ENCODE assay signal across 5 cellular contexts in genomic region chr12:8807084-8807483, GRCh38. TPM values are rescaled to one million over a fixed set of nuclear protein-coding genes. Genes with fewer than 3 reads are reported as not detected.
"Had no signal": no experiment of that assay in that cellular context is flagged by ENCODE, and none has a peak within 500 bp of the region (broad histone marks: within the 10 kb centered on the region; RNA-seq: fewer than 3 reads in every experiment).

No MANE protein-coding gene starts in this region.

RNA-seq across cellular contexts. Expression of gene A2ML1, which starts 15.3 kb away (rescaled TPM):
- total RNA-seq: activated CD8-positive, alpha-beta T cell treated with anti-CD3 and anti-CD28 coated beads, Interleukin-2, amount 10 ng/mL, durations not matched to agents 7 days and 5 days; activated naive CD8-positive, alpha-beta T cell treated with anti-CD3 and anti-CD28 coated beads, Interleukin-2, amount 10 ng/mL, durations not matched to agents 7 days and 5 days; cardiac septum; SJSA1; T-helper 1 cell treated with Interleukin-12 subunit alpha and Interleukin-12 subunit beta and Interleukin-4 antibody, amounts not matched to agents 30 ng/mL and 1 ng/mL, for 36 hours had no signal
